9 cellular contexts compared by ENCODE assay signal in the genomic region with DNA sequence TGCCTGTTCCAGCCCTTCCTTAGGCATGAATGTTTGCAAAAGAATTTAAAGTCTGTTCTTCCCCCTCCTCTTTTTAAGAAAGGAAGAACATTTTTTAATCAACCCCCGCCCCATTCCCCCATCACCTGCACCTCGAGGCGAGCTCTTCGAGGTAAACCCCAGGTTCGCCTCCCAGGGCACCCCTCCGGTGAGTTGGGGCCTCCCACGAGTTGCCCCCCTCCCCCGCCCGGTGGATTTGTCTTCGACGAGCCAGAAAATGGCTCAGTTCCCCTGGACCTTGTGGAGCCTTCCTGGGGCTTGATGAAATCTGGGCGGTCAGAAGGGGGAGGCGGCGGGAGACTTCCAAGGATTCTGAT. TPM values are rescaled to one million over a fixed set of nuclear protein-coding genes. Genes with fewer than 3 reads are reported as not detected.
DNase-seq lines count a peak whose midpoint lies in the region; ATAC-seq and TF ChIP-seq lines count a peak whose summit lies in the region.
"Had no signal": no experiment of that assay in that cellular context is flagged by ENCODE, and none has a peak within 500 bp of the region (broad histone marks: within the 10 kb centered on the region; RNA-seq: fewer than 3 reads in every experiment).

No MANE protein-coding gene starts in this region.

- DNase-seq in activated CD4-positive, alpha-beta T cell treated with anti-CD3 and anti-CD28 coated beads for 36 hours, result no peak
- DNase-seq in activated CD4-positive, alpha-beta T cell treated with anti-CD3 and anti-CD28 coated beads, Interleukin-2, amount 50 U/mL, for 1 hour, result no peak
- DNase-seq in Peyer's patch, result no peak
- DNase-seq in iPS DF 6.9 (ENCODE audit: low read depth, low spot score), result no peak
- no peak for DNase-seq in CD8-positive, alpha-beta T cell
- no peak for DNase-seq in anterior cingulate cortex (lab: John Stamatoyannopoulos, UW)
- DNase-seq: activated effector memory CD4-positive, alpha-beta T cell treated with anti-CD3 and anti-CD28 coated beads, Interleukin-2, amount 50 U/mL, for 16 hours had no signal

- WGBS in iPS DF 6.9 (ENCODE audit: insufficient coverage, insufficient read length), result no CpG with 5 or more reads among the region's 14 CpGs

- CTCF ChIA-PET in activated CD4-positive, alpha-beta T cell treated with anti-CD3 and anti-CD28 coated beads for 36 hours (lab: Charles Lee), result interaction anchor here (0.5 to 1.1 kb wide), 4 partner anchors 60 to 285 kb away, joined by 3 read pairs; a partner anchor contains a TSS
- CTCF ChIA-PET in CD8-positive, alpha-beta T cell (lab: Charles Lee), result no interaction called here

- H3K9me3 Mint-ChIP-seq in activated CD4-positive, alpha-beta T cell treated with anti-CD3 and anti-CD28 coated beads for 36 hours (ENCODE audit: low read depth), result no peaks in the 10 kb centered on the region
- H3K9me3 Mint-ChIP-seq in stimulated activated memory B cell treated with anti-CD40 and anti-IgM and Interleukin-4, amounts not matched to agents 10 μg/mL and 1 μg/mL and 100 μg/mL, for 72 hours, result no peaks in the 10 kb centered on the region
- no peaks in the 10 kb centered on the region for H3K9me3 Mint-ChIP-seq in CD8-positive, alpha-beta T cell

- no peak for TF ChIP-seq POLR2A in Peyer's patch (IDR thresholded peaks at IDR 0.05)

- H3K27ac ChIP-seq in Peyer's patch, result peak overlapping the region in 3 of 4 donors; percentile 21 to 97 (median 85)
- no peak overlapping the region for H3K27ac ChIP-seq in iPS DF 6.9 (ENCODE audit: low read length)
- H3K27ac ChIP-seq in CD8-positive, alpha-beta T cell (ENCODE audit: low read depth, low read length), result no peak overlapping the region

- H3K36me3 Mint-ChIP-seq in activated CD4-positive, alpha-beta T cell treated with anti-CD3 and anti-CD28 coated beads for 36 hours (ENCODE audit: low read depth), result no peaks in the 10 kb centered on the region
- H3K36me3 Mint-ChIP-seq in stimulated activated memory B cell treated with anti-CD40 and anti-IgM and Interleukin-4, amounts not matched to agents 10 μg/mL and 1 μg/mL and 100 μg/mL, for 72 hours, result no peaks in the 10 kb centered on the region
- no peaks in the 10 kb centered on the region for H3K36me3 Mint-ChIP-seq in CD8-positive, alpha-beta T cell

- H3K36me3 ChIP-seq in Peyer's patch, result peaks cover 0 to under 1% (median 0%) of the 10 kb centered on the region in 3 donors
- H3K36me3 ChIP-seq in iPS DF 6.9 (ENCODE audit: control insufficient read depth, insufficient read depth, low read length), result no peaks in the 10 kb centered on the region
- H3K36me3 ChIP-seq in CD8-positive, alpha-beta T cell (ENCODE audit: insufficient read depth, low read length), result no peaks in the 10 kb centered on the region

- peaks cover 50% of the 10 kb centered on the region for H3K27me3 Mint-ChIP-seq in activated CD4-positive, alpha-beta T cell treated with anti-CD3 and anti-CD28 coated beads for 36 hours
- peaks cover 78% of the 10 kb centered on the region for H3K27me3 Mint-ChIP-seq in stimulated activated memory B cell treated with anti-CD40 and anti-IgM and Interleukin-4, amounts not matched to agents 10 μg/mL and 1 μg/mL and 100 μg/mL, for 72 hours
- peaks cover 61% of the 10 kb centered on the region for H3K27me3 Mint-ChIP-seq in CD8-positive, alpha-beta T cell (ENCODE audit: low read depth)

- no peaks in the 10 kb centered on the region for H3K9me3 ChIP-seq in Peyer's patch
- H3K9me3 ChIP-seq in iPS DF 6.9 (ENCODE audit: control insufficient read depth, insufficient read depth, low read length), result no peaks in the 10 kb centered on the region
- H3K9me3 ChIP-seq in CD8-positive, alpha-beta T cell (ENCODE audit: low read length), result no peaks in the 10 kb centered on the region

- H3K4me3 Mint-ChIP-seq in activated CD4-positive, alpha-beta T cell treated with anti-CD3 and anti-CD28 coated beads for 36 hours, result peak overlapping the region; percentile 35
- H3K4me3 Mint-ChIP-seq in stimulated activated memory B cell treated with anti-CD40 and anti-IgM and Interleukin-4, amounts not matched to agents 10 μg/mL and 1 μg/mL and 100 μg/mL, for 72 hours, result peak overlapping the region; percentile 58
- H3K4me3 Mint-ChIP-seq in CD8-positive, alpha-beta T cell, result no peak overlapping the region

- ATAC-seq in activated CD4-positive, alpha-beta T cell treated with anti-CD3 and anti-CD28 coated beads for 36 hours, result no peak
- no peak for ATAC-seq in stimulated activated memory B cell treated with anti-CD40 and anti-IgM and Interleukin-4, amounts not matched to agents 10 μg/mL and 1 μg/mL and 100 μg/mL, for 72 hours
- ATAC-seq in CD8-positive, alpha-beta T cell, result no peak
- no peak for ATAC-seq in GM18868 (IDR thresholded peaks at IDR 0.05; ENCODE audit: unreplicated experiment)

- intact Hi-C loops in activated CD4-positive, alpha-beta T cell treated with anti-CD3 and anti-CD28 coated beads for 36 hours (cut with DNase I, micrococcal nuclease), result loop anchor here (2.0 to 10.0 kb wide), 2 partner anchors 219 to 227 kb away; a partner anchor contains a TSS
- intact Hi-C loops in CD8-positive, alpha-beta T cell (cut with DNase I, micrococcal nuclease), result no loop called here

- peaks cover 0 to 38% (median 9%) of the 10 kb centered on the region in 4 donors for H3K4me1 ChIP-seq in Peyer's patch
- peaks cover 7% of the 10 kb centered on the region for H3K4me1 ChIP-seq in iPS DF 6.9 (ENCODE audit: control insufficient read depth, insufficient read depth, low read length)
- no peaks in the 10 kb centered on the region for H3K4me1 ChIP-seq in CD8-positive, alpha-beta T cell (ENCODE audit: insufficient read depth, low read length)

- POLR2A ChIA-PET in activated CD4-positive, alpha-beta T cell treated with anti-CD3 and anti-CD28 coated beads for 36 hours (lab: Charles Lee), result no interaction called here
- POLR2A ChIA-PET in CD8-positive, alpha-beta T cell (lab: Charles Lee), result no interaction called here

- TF ChIP-seq CTCF in Peyer's patch (IDR thresholded peaks at IDR 0.05), result no peak
- no peak for TF ChIP-seq CTCF in CD8-positive, alpha-beta T cell (IDR thresholded peaks at IDR 0.05)

- H3K4me3 ChIP-seq in Peyer's patch (peak overlapping the region in 2 of 4 donors; percentile 56 to 64), iPS DF 6.9 (ENCODE audit: low read length) (peak overlapping the region; percentile 47; the same call in 1 of the 2 replicates)
- no peak overlapping the region for H3K4me3 ChIP-seq in CD8-positive, alpha-beta T cell (ENCODE audit: low read depth, low read length)

- H3K27me3 ChIP-seq in Peyer's patch, result peaks cover 0 to 13% of the 10 kb centered on the region in 2 donors
- H3K27me3 ChIP-seq in iPS DF 6.9 (ENCODE audit: control insufficient read depth, insufficient read depth, low read length), result peaks cover 8% of the 10 kb centered on the region; the same call in 1 of the 2 replicates
- no peaks in the 10 kb centered on the region for H3K27me3 ChIP-seq in CD8-positive, alpha-beta T cell (ENCODE audit: insufficient read depth, low read length)

- H3K4me1 Mint-ChIP-seq in activated CD4-positive, alpha-beta T cell treated with anti-CD3 and anti-CD28 coated beads for 36 hours, result peaks cover 8% of the 10 kb centered on the region
- H3K4me1 Mint-ChIP-seq in stimulated activated memory B cell treated with anti-CD40 and anti-IgM and Interleukin-4, amounts not matched to agents 10 μg/mL and 1 μg/mL and 100 μg/mL, for 72 hours, result peaks cover 16% of the 10 kb centered on the region
- peaks cover 8% of the 10 kb centered on the region for H3K4me1 Mint-ChIP-seq in CD8-positive, alpha-beta T cell (ENCODE audit: low read depth)

- no peak overlapping the region for H3K27ac Mint-ChIP-seq in activated CD4-positive, alpha-beta T cell treated with anti-CD3 and anti-CD28 coated beads for 36 hours
- H3K27ac Mint-ChIP-seq in stimulated activated memory B cell treated with anti-CD40 and anti-IgM and Interleukin-4, amounts not matched to agents 10 μg/mL and 1 μg/mL and 100 μg/mL, for 72 hours, result no peak overlapping the region
- no peak overlapping the region for H3K27ac Mint-ChIP-seq in CD8-positive, alpha-beta T cell

RNA-seq across cellular contexts. Expression of a gene that starts 0.3 kb away (rescaled TPM):
- not detected for total RNA-seq in activated CD4-positive, alpha-beta T cell treated with anti-CD3 and anti-CD28 coated beads for 36 hours
- 10 to 100 TPM; 25.5 to 38.7 (median 28.9) TPM for total RNA-seq in Peyer's patch
- not detected for total RNA-seq in CD8-positive, alpha-beta T cell

Comparison
In these comparisons a context has a peak if more than half of its experiments do, and no peak if none do; other contexts are left out.
1. H3K27ac ChIP-seq: peak in Peyer's patch (3 of 4); none in iPS DF 6.9 (single experiment) and CD8-positive, alpha-beta T cell (single experiment).
2. RNA of a gene that starts 0.3 kb away (total RNA-seq): 25.5 to 38.7 TPM in Peyer's patch; not detected in activated CD4-positive, alpha-beta T cell treated with anti-CD3 and anti-CD28 coated beads for 36 hours and not detected in CD8-positive, alpha-beta T cell; every median in the first group is over 10 times any median in the second.
3. intact Hi-C loops: an anchor here in activated CD4-positive, alpha-beta T cell treated with anti-CD3 and anti-CD28 coated beads for 36 hours (2.0 to 10.0 kb wide); none called in CD8-positive, alpha-beta T cell.